Comparison of ENCODE assay signal across 1 cellular context in genomic region chr7:151231964-151232271, GRCh38.
TF ChIP-seq lines count a peak whose summit lies in the region.

No MANE protein-coding gene starts in this region.

TF ChIP-seq in GM23338, 12 proteins besides CTCF, POLR2A, EP300 and RAD21 (continued from another document):
- no peak for TF ChIP-seq ZNF462 (CRISPR knock-in tag; IDR thresholded peaks at IDR 0.05)
- no peak for TF ChIP-seq NANOG (IDR thresholded peaks at IDR 0.05; ENCODE audit: borderline replicate concordance)
- no peak for TF ChIP-seq CREB1 (CRISPR knock-in tag; IDR thresholded peaks at IDR 0.05; ENCODE audit: low read depth)
- no peak for TF ChIP-seq ZNF114 (CRISPR knock-in tag; IDR thresholded peaks at IDR 0.05)
- no peak for TF ChIP-seq POLR2AphosphoS5 (IDR thresholded peaks at IDR 0.05; ENCODE audit: low read depth)
- TF ChIP-seq EZH2 (IDR thresholded peaks at IDR 0.05; ENCODE audit: low read depth, unreplicated experiment): no peak
- no peak for TF ChIP-seq ETS1 (IDR thresholded peaks at IDR 0.05)
- TF ChIP-seq EZH2phosphoT487 (IDR thresholded peaks at IDR 0.05; ENCODE audit: unreplicated experiment): no peak
- no peak for TF ChIP-seq ZNF331 (CRISPR knock-in tag; IDR thresholded peaks at IDR 0.05; ENCODE audit: low read depth)
- TF ChIP-seq STAT1 (IDR thresholded peaks at IDR 0.05; ENCODE audit: unreplicated experiment): no peak
- TF ChIP-seq REST (IDR thresholded peaks at IDR 0.05; ENCODE audit: unreplicated experiment): no peak
